ENCODE assay signal across 11 cellular contexts in the genomic region with DNA sequence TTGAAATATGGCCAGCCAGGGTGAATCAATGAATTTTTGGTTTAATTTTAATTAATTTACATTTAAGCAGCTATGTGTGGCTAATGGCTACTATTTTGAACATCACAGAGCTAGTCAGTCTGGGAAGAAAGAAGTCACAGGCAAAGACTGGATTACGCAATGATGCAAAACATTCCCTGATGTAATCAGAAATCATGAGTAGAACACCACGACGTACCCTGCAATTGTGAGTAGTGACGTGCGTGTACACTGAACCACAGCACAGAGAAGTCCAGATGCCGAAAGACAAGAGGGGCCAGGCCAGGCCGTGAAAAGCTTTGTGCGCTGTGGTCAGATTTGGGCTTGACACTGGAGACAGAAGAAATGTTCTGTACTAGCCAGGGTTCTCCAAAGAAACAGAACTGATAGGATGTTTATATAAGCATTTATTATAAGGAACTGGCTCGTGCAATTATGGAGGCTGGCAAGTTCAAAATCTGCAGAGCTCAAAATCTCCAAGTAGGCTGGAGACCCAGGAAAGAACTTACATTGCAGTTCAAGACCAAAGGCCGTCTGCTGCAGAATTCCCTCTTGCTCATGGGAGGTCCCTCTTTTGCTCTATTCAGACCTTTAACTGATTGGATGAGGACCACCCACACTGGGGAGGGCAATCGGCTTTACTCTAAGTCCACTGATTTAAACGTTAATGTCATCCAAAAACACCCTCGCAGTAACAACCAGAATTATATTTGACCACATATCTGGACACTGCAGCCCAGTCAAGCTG. TPM values are rescaled to one million over a fixed set of nuclear protein-coding genes. Genes with fewer than 3 reads are reported as not detected.
DNase-seq lines count a peak whose midpoint lies in the region; ATAC-seq and TF ChIP-seq lines count a peak whose summit lies in the region.
"Had no signal": no experiment of that assay in that cellular context is flagged by ENCODE, and none has a peak within 500 bp of the region (broad histone marks: within the 10 kb centered on the region; RNA-seq: fewer than 3 reads in every experiment).

No MANE protein-coding gene starts in this region.

- ATAC-seq in HG03354 (IDR thresholded peaks at IDR 0.05; ENCODE audit: poor library complexity, severe bottlenecking, unreplicated experiment), result no peak
- ATAC-seq: CD8-positive, alpha-beta T cell had no signal

- H3K36me3 ChIP-seq in Peyer's patch (no peaks in the 10 kb centered on the region), ovary (no peaks in the 10 kb centered on the region)

- H3K27ac ChIP-seq in Peyer's patch (peak overlapping the region; percentile 32 to 69 (median 49)), ovary (peak overlapping the region in 1 of 2 donors; percentile 55)
- H3K27ac ChIP-seq: epithelial cell of prostate, KMS-11 had no signal

- intact Hi-C loops in ovary (cut with DNase I), result loop anchor here in 1 of 4 donors (5.0 kb wide), 1 partner anchor 35 kb away; no protein-coding TSS in a partner anchor

- H3K4me3 ChIP-seq in AG10803 (ENCODE audit: low read length) (no peak overlapping the region), Peyer's patch (no peak overlapping the region), fibroblast of the aortic adventitia (ENCODE audit: low read depth, low read length) (no peak overlapping the region), ovary (no peak overlapping the region)

- peaks cover 3 to 22% (median 12%) of the 10 kb centered on the region in 4 donors for H3K4me1 ChIP-seq in Peyer's patch
- peaks cover 21% of the 10 kb centered on the region for H3K4me1 ChIP-seq in ovary (ENCODE audit: insufficient read depth)

- in situ Hi-C loops in GM13976 (cut with MboI; ENCODE audit: low sequenced_read_pairs, unreplicated experiment), result no loop called here

- TF ChIP-seq POLR2A in Peyer's patch (IDR thresholded peaks at IDR 0.05), result no peak
- TF ChIP-seq POLR2A in ovary (IDR thresholded peaks at IDR 0.05), result no peak

- TF ChIP-seq EP300 in ovary (IDR thresholded peaks at IDR 0.05), result peak; percentile 91

- no peak for TF ChIP-seq CTCF in AG10803 (conservative IDR thresholded peaks at IDR 0.05; ENCODE audit: low read length)
- no peak for TF ChIP-seq CTCF in Peyer's patch (IDR thresholded peaks at IDR 0.05)
- no peak for TF ChIP-seq CTCF in fibroblast of the aortic adventitia (IDR thresholded peaks at IDR 0.05; ENCODE audit: insufficient read depth, low read length)
- no peak for TF ChIP-seq CTCF in ovary (IDR thresholded peaks at IDR 0.05)
- no peak for TF ChIP-seq CTCF in GM13976 (IDR thresholded peaks at IDR 0.05; ENCODE audit: borderline replicate concordance, control extremely low read depth, extremely low read depth, insufficient read depth, missing control alignments)

- H3K9me3 ChIP-seq in Peyer's patch, result no peaks in the 10 kb centered on the region
- no peaks in the 10 kb centered on the region for H3K9me3 ChIP-seq in ovary

- DNase-seq in AG10803 (ENCODE audit: low read depth) (peak; percentile 89), Peyer's patch (peak in 1 of 3 donors; percentile 74), fibroblast of the aortic adventitia (ENCODE audit: low read depth) (peak; percentile 97), ovary (peak; percentile 53 to 80 (median 70)), NCI-H82 treated with DMSO at 0.1 percent for 48 hours (lab: John Stamatoyannopoulos, UW; ENCODE audit: unreplicated experiment) (no peak), GM13976 (ENCODE audit: low spot score) (no peak)
- no peak for DNase-seq in stimulated activated CD8-positive, alpha-beta memory T cell treated with anti-CD3 and anti-CD28 coated beads, Interleukin-4, amount 100 ng/mL, for 48 hours
- DNase-seq: CD8-positive, alpha-beta T cell had no signal

- H3K27me3 ChIP-seq in Peyer's patch (no peaks in the 10 kb centered on the region), ovary (no peaks in the 10 kb centered on the region)

- 30 to 38% (median 35%) methylated on average over 13 of the region's 13 CpGs for WGBS in ovary, 3 donors

RNA-seq across cellular contexts. Expression of a gene that starts 44.6 kb away (rescaled TPM):
- 10 to 100 TPM; 12.8 to 64.4 (median 16.0) TPM for total RNA-seq in Peyer's patch
- 25.5 and 153 TPM in 2 replicates for total RNA-seq in fibroblast of the aortic adventitia (ENCODE audit: low replicate concordance)
- 100 to 1,000 TPM in 5 of 7 donors, 10 to 100 TPM in 2; 80.4 to 205 (median 142) TPM for total RNA-seq in ovary
- 100 to 1,000 TPM; 131 to 157 TPM for polyA plus RNA-seq in ovary

Comparison
In these comparisons a context has a peak if more than half of its experiments do, and no peak if none do; other contexts are left out.
1. DNase-seq: peak in AG10803 (single experiment), fibroblast of the aortic adventitia (single experiment) and ovary (5 of 5); none in NCI-H82 treated with DMSO at 0.1 percent for 48 hours (single experiment), stimulated activated CD8-positive, alpha-beta memory T cell treated with anti-CD3 and anti-CD28 coated beads, Interleukin-4, amount 100 ng/mL, for 48 hours (single experiment) and GM13976 (single experiment).